Comparison of ENCODE assay signal across 8 cellular contexts in genomic region chr3:84547971-84548970, GRCh38.
DNase-seq lines count a peak whose midpoint lies in the region; ATAC-seq and TF ChIP-seq lines count a peak whose summit lies in the region.

No MANE protein-coding gene starts in this region.

- H2BK120ac ChIP-seq in IMR-90 (ENCODE audit: low read depth, low read length) = no peak overlapping the region

- H3K9me3 Mint-ChIP-seq in GM23338 = no peaks in the 10 kb centered on the region; the same call in 2 of the 3 replicates

- peak overlapping the region; percentile 85; the same call in 1 of the 2 replicates for H3K27ac Mint-ChIP-seq in GM23338

- H2BK5ac ChIP-seq in IMR-90 (ENCODE audit: low read depth, low read length, poor library complexity, severe bottlenecking) = no peak overlapping the region

- H3K4me3 Mint-ChIP-seq in GM23338 = no peak overlapping the region

- H2BK20ac ChIP-seq in IMR-90 (ENCODE audit: low read depth, low read length) = no peak overlapping the region

- no peak overlapping the region for H3K4ac ChIP-seq in IMR-90 (ENCODE audit: low read depth, low read length)

- H3K23ac ChIP-seq in IMR-90 (ENCODE audit: low read depth, low read length) = no peak overlapping the region

- no peak overlapping the region for H3K18ac ChIP-seq in IMR-90 (ENCODE audit: low read depth, low read length)

- H2AFZ ChIP-seq in GM23338 = peak overlapping the region; percentile 93
- no peak overlapping the region for H2AFZ ChIP-seq in IMR-90 (replicated peaks; ENCODE audit: low read length, poor library complexity)

- no peak overlapping the region for H3K9ac ChIP-seq in IMR-90 (ENCODE audit: low read depth, low read length)

- no peaks in the 10 kb centered on the region for H3K9me2 ChIP-seq in GM23338 (ENCODE audit: insufficient read depth)

- TF ChIP-seq CTCF in GM12874 (IDR thresholded peaks at IDR 0.05; ENCODE audit: insufficient read depth, low read depth, low read length) (peak; percentile 43), GM23338 (conservative IDR thresholded peaks at IDR 0.05; ENCODE audit: low read depth in 2 of 2) (peak; percentile 64 to 71), IMR-90 (conservative IDR thresholded peaks at IDR 0.05; ENCODE audit: low read depth, low read length) (0 out of 2 replicates have a peak, but pooled peaks have one; percentile 15), spleen (IDR thresholded peaks at IDR 0.05 in 8 of 11, conservative IDR thresholded peaks at IDR 0.05 in 3 of 11) (peak in 10 of 11 experiments; percentile 19 to 61 (median 40))

- no peaks in the 10 kb centered on the region for H3K79me2 ChIP-seq in GM23338 (replicated peaks; ENCODE audit: insufficient read depth)

- no peaks in the 10 kb centered on the region for H3K27me3 Mint-ChIP-seq in GM23338 (ENCODE audit: insufficient read depth, low read depth, poor library complexity)

- no peak overlapping the region for H2AK5ac ChIP-seq in IMR-90 (ENCODE audit: low read depth, low read length)

- no peak overlapping the region for H3K14ac ChIP-seq in IMR-90 (replicated peaks; ENCODE audit: low read depth, low read length)

- H3K79me1 ChIP-seq in IMR-90 (ENCODE audit: low read depth in 1 of 2, low read length in 2 of 2) = no peaks in the 10 kb centered on the region

- TF ChIP-seq RAD21 in IMR-90 (IDR thresholded peaks at IDR 0.05; ENCODE audit: low read length) = 0 out of 2 replicates have a peak, but pooled peaks have one; percentile 17

- H3K27ac ChIP-seq in GM23338 (ENCODE audit: low read depth) (no peak overlapping the region), IMR-90 (ENCODE audit: insufficient read depth, low read length) (no peak overlapping the region), right cardiac atrium (ENCODE audit: low read length) (no peak overlapping the region), spleen (no peak overlapping the region)

- no peak overlapping the region for H3K56ac ChIP-seq in IMR-90 (ENCODE audit: extremely low read depth, insufficient read depth, low read length)

- H3K36me3 ChIP-seq in GM23338 (ENCODE audit: insufficient read depth) (no peaks in the 10 kb centered on the region), IMR-90 (ENCODE audit: control insufficient read depth, insufficient read depth, low read length) (no peaks in the 10 kb centered on the region), spleen (no peaks in the 10 kb centered on the region)

- H3K27me3 ChIP-seq in GM23338 (ENCODE audit: insufficient read depth) (no peaks in the 10 kb centered on the region), IMR-90 (ENCODE audit: control insufficient read depth, insufficient read depth, low read length) (no peaks in the 10 kb centered on the region), right cardiac atrium (ENCODE audit: control insufficient read depth, insufficient read depth) (no peaks in the 10 kb centered on the region), spleen (replicated peaks in 1 of 7) (no peaks in the 10 kb centered on the region)

- CTCF ChIA-PET in IMR-90 (lab: Yijun Ruan, JAX) = interaction anchor here (0.6 kb wide), 1 partner anchor 1479 kb away, joined by 3 read pairs; no protein-coding TSS in a partner anchor

- peak; percentile 93 for ATAC-seq in GM23338
- no peak for ATAC-seq in IMR-90 (ENCODE audit: low read depth)
- ATAC-seq in right cardiac atrium = peak; percentile 76 to 88

- no peak for TF ChIP-seq POLR2A in IMR-90 (IDR thresholded peaks at IDR 0.05; ENCODE audit: low read depth, low read length)
- no peak for TF ChIP-seq POLR2A in spleen (IDR thresholded peaks at IDR 0.05)

- dilution Hi-C loops in IMR-90 (cut with HindIII; ENCODE audit: low sequenced_read_pairs, unreplicated experiment) = no loop called here

- POLR2A ChIA-PET in IMR-90 (lab: Charles Lee; ENCODE audit: unreplicated experiment) = no interaction called here

- no peak overlapping the region for H4K8ac ChIP-seq in IMR-90 (ENCODE audit: low read depth in 2 of 2, low read length in 2 of 2)

- H3K9me1 ChIP-seq in IMR-90 (ENCODE audit: insufficient read depth, low read length) = no peaks in the 10 kb centered on the region

- H3K4me1 ChIP-seq in GM23338 (ENCODE audit: insufficient read depth) (no peaks in the 10 kb centered on the region), IMR-90 (ENCODE audit: control insufficient read depth, insufficient read depth, low read length) (no peaks in the 10 kb centered on the region), right cardiac atrium (ENCODE audit: control insufficient read depth, insufficient read depth, low read length) (no peaks in the 10 kb centered on the region), spleen (no peaks in the 10 kb centered on the region)

- H3K9me3 ChIP-seq in IMR-90 (ENCODE audit: control insufficient read depth, insufficient read depth, low read length) (peaks cover 12% of the 10 kb centered on the region; the same call in 1 of the 2 replicates), right cardiac atrium (ENCODE audit: control insufficient read depth, low read length) (no peaks in the 10 kb centered on the region), spleen (no peaks in the 10 kb centered on the region)

- H3F3A ChIP-seq in GM23338 (replicated peaks; ENCODE audit: low read depth) = no peaks in the 10 kb centered on the region

- no peak overlapping the region for H2BK15ac ChIP-seq in IMR-90 (ENCODE audit: low read depth, low read length)

- H3K36me3 Mint-ChIP-seq in GM23338 (ENCODE audit: low read depth) = peaks cover 3% of the 10 kb centered on the region

- H4K5ac ChIP-seq in IMR-90 (ENCODE audit: low read depth, low read length) = no peak overlapping the region

- no peak overlapping the region for H3K4me3 ChIP-seq in GM23338
- no peak overlapping the region for H3K4me3 ChIP-seq in IMR-90 (ENCODE audit: insufficient read depth, low read depth, low read length)
- H3K4me3 ChIP-seq in right cardiac atrium (ENCODE audit: low read length) = no peak overlapping the region
- H3K4me3 ChIP-seq in spleen = no peak overlapping the region

- in situ Hi-C loops in IMR-90 (cut with MboI; ENCODE audit: low sequenced_read_pairs) = no loop called here

- peak overlapping the region; percentile 19; the same call in 1 of the 2 replicates for H3K4me2 ChIP-seq in GM23338
- H3K4me2 ChIP-seq in IMR-90 (ENCODE audit: low read depth, low read length) = no peak overlapping the region

- intact Hi-C loops in IMR-90 (cut with micrococcal nuclease) (no loop called here), right cardiac atrium (cut with DNase I) (loop anchor here in 2 of 4 donors (10.0 kb wide), 2 partner anchors 807 to 817 kb away; no protein-coding TSS in a partner anchor), spleen (cut with DNase I; ENCODE audit: low total_unique reads) (loop anchor here (5.0 kb wide), 1 partner anchor 1024 kb away; no protein-coding TSS in a partner anchor)

- 36% methylated on average over 6 of the region's 23 CpGs; no CpG with 5 or more reads in 1 of the 2 experiments for WGBS in IMR-90 (ENCODE audit: extremely low coverage in 2 of 2, insufficient read length in 1 of 2), 2 experiments
- WGBS in right cardiac atrium = 50% methylated on average over 23 of the region's 23 CpGs
- 54 to 69% (median 60%) methylated on average over 19 to 23 of the region's 23 CpGs for WGBS in spleen, 5 donors

- H3K4me1 Mint-ChIP-seq in GM23338 = peaks cover 5% of the 10 kb centered on the region

- H2AK9ac ChIP-seq in IMR-90 (replicated peaks; ENCODE audit: low read depth, low read length, poor library complexity) = no peak overlapping the region

- BruUV-seq in IMR-90 (replicated peaks; lab: Mats Ljungman, UMichigan) = no TSS peak

- no peaks in the 10 kb centered on the region for H4K20me1 ChIP-seq in GM23338 (replicated peaks; ENCODE audit: insufficient read depth)
- H4K20me1 ChIP-seq in IMR-90 (ENCODE audit: insufficient read depth, low read length) = no peaks in the 10 kb centered on the region

- no peak overlapping the region for H4K91ac ChIP-seq in IMR-90 (ENCODE audit: insufficient read depth, low read depth, low read length)

- DNase-seq in GM23338 (ENCODE audit: low spot score) (peak; percentile 88), IMR-90 (no peak), SKM-1 treated with dmso at 0.1 percent for 144 hours (lab: John Stamatoyannopoulos, UW; ENCODE audit: unreplicated experiment) (peak; percentile 26), right cardiac atrium (peak; percentile 21 to 40 (median 39)), spleen (no peak), DMS153 treated with DMSO at 0.1 percent for 48 hours (lab: John Stamatoyannopoulos, UW; ENCODE audit: unreplicated experiment) (no peak)
- DNase-seq in stimulated activated CD4-positive, alpha-beta T cell treated with anti-CD3 and anti-CD28 coated beads, Interleukin-4, amount 100 ng/mL, for 24 hours = no peak

TF ChIP-seq in GM23338, 12 proteins besides CTCF, POLR2A, EP300 and RAD21 (continues in another document):
- no peak for TF ChIP-seq EZH2 (IDR thresholded peaks at IDR 0.05; ENCODE audit: low read depth, unreplicated experiment)

TF ChIP-seq in IMR-90, 13 proteins besides CTCF, POLR2A, EP300 and RAD21:
- TF ChIP-seq SMC3 (IDR thresholded peaks at IDR 0.05; ENCODE audit: low read depth, low read length) (no peak), MAZ (IDR thresholded peaks at IDR 0.05; ENCODE audit: borderline replicate concordance, low read depth, low read length) (no peak), FOS (IDR thresholded peaks at IDR 0.05; ENCODE audit: low read depth, low read length) (no peak), USF2 (IDR thresholded peaks at IDR 0.05; ENCODE audit: low read depth, low read length) (no peak), MXI1 (IDR thresholded peaks at IDR 0.05; ENCODE audit: borderline replicate concordance, low read depth, low read length) (no peak), NFE2L2 (IDR thresholded peaks at IDR 0.05; ENCODE audit: low read depth, low read length) (no peak), RCOR1 (IDR thresholded peaks at IDR 0.05; ENCODE audit: insufficient replicate concordance, low read length) (no peak)
- TF ChIP-seq, protein P1, sequence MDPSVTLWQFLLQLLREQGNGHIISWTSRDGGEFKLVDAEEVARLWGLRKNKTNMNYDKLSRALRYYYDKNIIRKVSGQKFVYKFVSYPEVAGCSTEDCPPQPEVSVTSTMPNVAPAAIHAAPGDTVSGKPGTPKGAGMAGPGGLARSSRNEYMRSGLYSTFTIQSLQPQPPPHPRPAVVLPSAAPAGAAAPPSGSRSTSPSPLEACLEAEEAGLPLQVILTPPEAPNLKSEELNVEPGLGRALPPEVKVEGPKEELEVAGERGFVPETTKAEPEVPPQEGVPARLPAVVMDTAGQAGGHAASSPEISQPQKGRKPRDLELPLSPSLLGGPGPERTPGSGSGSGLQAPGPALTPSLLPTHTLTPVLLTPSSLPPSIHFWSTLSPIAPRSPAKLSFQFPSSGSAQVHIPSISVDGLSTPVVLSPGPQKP (IDR thresholded peaks at IDR 0.05; ENCODE audit: borderline replicate concordance, low read depth, low read length) = no peak

Comparison
In these comparisons a context has a peak if more than half of its experiments do, and no peak if none do; other contexts are left out.
1. CTCF ChIP-seq: peak in every context shown above with its lines; median percentile 68 in GM23338; 43 in GM12874; 40 in spleen; 15 in IMR-90.
2. DNase-seq: peak in GM23338 (single experiment), SKM-1 treated with dmso at 0.1 percent for 144 hours (single experiment) and right cardiac atrium (3 of 3); none in IMR-90 (single experiment), spleen (single experiment), stimulated activated CD4-positive, alpha-beta T cell treated with anti-CD3 and anti-CD28 coated beads, Interleukin-4, amount 100 ng/mL, for 24 hours (single experiment) and DMS153 treated with DMSO at 0.1 percent for 48 hours (single experiment).